In the genomic region with DNA sequence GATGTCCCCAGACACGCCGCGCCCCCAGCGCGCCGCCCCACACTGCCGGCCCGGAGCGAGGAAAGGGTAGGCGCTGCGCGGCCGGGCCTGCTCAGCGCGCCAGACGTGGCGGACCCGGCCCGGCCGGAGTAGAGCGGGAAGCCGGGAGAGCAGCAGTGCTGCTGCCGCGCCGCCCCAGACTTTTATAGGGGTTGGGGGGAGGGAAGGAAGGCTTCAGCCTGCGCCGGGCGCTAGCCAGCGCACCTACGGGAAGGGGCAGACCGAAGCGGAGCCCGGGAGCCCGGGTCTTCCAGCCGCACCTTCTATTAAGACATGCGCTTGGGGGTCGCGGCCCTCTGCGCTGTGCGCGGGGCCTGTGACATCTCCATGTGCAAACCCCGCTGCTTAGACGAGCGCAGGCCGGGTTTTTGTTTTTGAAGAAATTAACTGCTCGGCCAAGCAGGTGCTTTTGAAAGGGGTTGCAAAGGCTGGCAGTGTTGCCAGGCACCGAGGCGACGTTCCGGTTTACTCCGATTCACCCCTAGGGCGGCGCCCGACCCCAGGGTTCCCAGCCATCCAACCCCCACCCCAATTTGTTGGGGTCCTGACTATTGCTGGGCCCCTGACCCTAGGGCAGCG, we compare ENCODE assay signal across 8 cellular contexts. TPM values are rescaled to one million over a fixed set of nuclear protein-coding genes. Genes with fewer than 3 reads are reported as not detected.
DNase-seq lines count a peak whose midpoint lies in the region; ATAC-seq, FAIRE-seq and TF ChIP-seq lines count a peak whose summit lies in the region.

No MANE protein-coding gene starts in this region.

- H3K4me3 ChIP-seq in heart right ventricle (peak overlapping the region in 7 of 10 donors; percentile 5 to 41 (median 25)), right atrium auricular region (peak overlapping the region in 1 of 2 donors; percentile 21), colonic mucosa (peak overlapping the region; percentile 4), kidney (ENCODE audit: low read length in 2 of 2) (no peak overlapping the region)

- H3K36me3 ChIP-seq in heart right ventricle (no peaks in the 10 kb centered on the region), right atrium auricular region (no peaks in the 10 kb centered on the region), colonic mucosa (no peaks in the 10 kb centered on the region), kidney (ENCODE audit: control insufficient read depth in 1 of 2, insufficient read depth in 2 of 2, low read length in 2 of 2) (no peaks in the 10 kb centered on the region)

- FAIRE-seq in kidney (lab: Jason Lieb, UNC): no peak

- no peak overlapping the region for H3K27ac Mint-ChIP-seq in osteocyte (ENCODE audit: unreplicated experiment)

- peak in 5 of 8 donors; percentile 5 to 42 (median 24) for ATAC-seq in heart right ventricle
- ATAC-seq in HG02938 (IDR thresholded peaks at IDR 0.05; ENCODE audit: unreplicated experiment): peak; percentile 28

- TF ChIP-seq CTCF in heart right ventricle (IDR thresholded peaks at IDR 0.05) (no peak), right atrium auricular region (IDR thresholded peaks at IDR 0.05) (no peak), colonic mucosa (IDR thresholded peaks at IDR 0.05) (no peak), osteocyte (IDR thresholded peaks at IDR 0.05) (no peak), kidney (IDR thresholded peaks at IDR 0.05; ENCODE audit: borderline replicate concordance, extremely low read depth, insufficient read depth) (no peak)

- H3K4me3 Mint-ChIP-seq in osteocyte (ENCODE audit: unreplicated experiment): peak overlapping the region; percentile 22

- no peaks in the 10 kb centered on the region for H3K9me3 Mint-ChIP-seq in osteocyte (ENCODE audit: unreplicated experiment)

- H3K27me3 Mint-ChIP-seq in osteocyte (ENCODE audit: unreplicated experiment): peaks cover 83% of the 10 kb centered on the region

- in situ Hi-C loops in G401 (cut with HindIII; ENCODE audit: low sequenced_read_pairs): no loop called here

- H3K27me3 ChIP-seq in heart right ventricle: peaks cover 53 to 100% (median 100%) of the 10 kb centered on the region in 7 donors
- peaks cover 70 to 97% of the 10 kb centered on the region in 2 donors for H3K27me3 ChIP-seq in right atrium auricular region
- H3K27me3 ChIP-seq in colonic mucosa: peaks cover 99% of the 10 kb centered on the region

- H3K9me3 ChIP-seq in heart right ventricle (no peaks in the 10 kb centered on the region), right atrium auricular region (no peaks in the 10 kb centered on the region), colonic mucosa (no peaks in the 10 kb centered on the region), kidney (ENCODE audit: control insufficient read depth in 1 of 2, low read length in 2 of 2) (peaks cover 0 to 4% of the 10 kb centered on the region in 2 donors)

- H3K4me1 Mint-ChIP-seq in osteocyte (ENCODE audit: unreplicated experiment): peaks cover 25% of the 10 kb centered on the region

- H3K27ac ChIP-seq in heart right ventricle: no peak overlapping the region
- no peak overlapping the region for H3K27ac ChIP-seq in right atrium auricular region
- H3K27ac ChIP-seq in colonic mucosa: no peak overlapping the region
- H3K27ac ChIP-seq in kidney (ENCODE audit: low read depth in 2 of 2, low read length in 2 of 2): no peak overlapping the region

- H3K9ac ChIP-seq in colonic mucosa (ENCODE audit: low read depth in 2 of 2, low read length in 2 of 2) (peak overlapping the region in 1 of 2 donors; percentile 24), kidney (ENCODE audit: low read length in 2 of 2) (no peak overlapping the region)

- peaks cover 10 to 57% (median 50%) of the 10 kb centered on the region in 9 donors for H3K4me1 ChIP-seq in heart right ventricle
- H3K4me1 ChIP-seq in right atrium auricular region: peaks cover 0 to 54% of the 10 kb centered on the region in 2 donors
- peaks cover 22% of the 10 kb centered on the region for H3K4me1 ChIP-seq in colonic mucosa
- H3K4me1 ChIP-seq in kidney (ENCODE audit: control insufficient read depth in 1 of 2, insufficient read depth in 1 of 2, low read depth in 1 of 2, low read length in 2 of 2): peaks cover 0 to 10% of the 10 kb centered on the region in 2 donors

- intact Hi-C loops in heart right ventricle (cut with DNase I) (no loop called here), colonic mucosa (cut with DNase I) (no loop called here), kidney (cut with DNase I) (no loop called here)

- WGBS in heart right ventricle, 2 donors: 1 to 3% methylated on average over 55 of the region's 55 CpGs

- DNase-seq in heart right ventricle (no peak), right atrium auricular region (ENCODE audit: low spot score) (no peak), NCI-H774 (lab: John Stamatoyannopoulos, UW) (peak; percentile 46), colonic mucosa (peak; percentile 32), osteocyte (ENCODE audit: extremely low spot score, unreplicated experiment) (no peak), kidney (no peak), G401 (ENCODE audit: low spot score) (no peak)

- no peaks in the 10 kb centered on the region for H3K36me3 Mint-ChIP-seq in osteocyte (ENCODE audit: unreplicated experiment)

RNA-seq across cellular contexts. Expression of a gene that starts 0.4 kb away (rescaled TPM):
- total RNA-seq in heart right ventricle (under 1 TPM in 1 of 10 donors, not detected in 9; 0.09 TPM), right atrium auricular region (under 1 TPM in 1 of 2 donors, not detected in 1; 0.59 TPM), colonic mucosa (under 1 TPM; 0.08 to 0.32 TPM), osteocyte (not detected in 2 replicates), kidney (2.7 TPM)
- polyA plus RNA-seq in heart right ventricle (under 1 TPM in 1 of 2 donors, not detected in 1; under 0.01 TPM), kidney (ENCODE audit: insufficient read depth, low read depth, low replicate concordance) (not detected)
- total RNA-seq in G401 (2014; rRNA removed; shearing (Covaris generic)): not detected in 2 replicates

Comparison
In these comparisons a context has a peak if more than half of its experiments do, and no peak if none do; other contexts are left out.
1. DNase-seq: peak in NCI-H774 (single experiment) and colonic mucosa (single experiment); none in heart right ventricle (0 of 2), right atrium auricular region (single experiment), osteocyte (single experiment), kidney (single experiment) and G401 (single experiment).
2. H3K4me3 ChIP-seq: peak in heart right ventricle (7 of 10) and colonic mucosa (single experiment); none in kidney (0 of 2).